ENCODE assay signal across 8 cellular contexts in the genomic region with DNA sequence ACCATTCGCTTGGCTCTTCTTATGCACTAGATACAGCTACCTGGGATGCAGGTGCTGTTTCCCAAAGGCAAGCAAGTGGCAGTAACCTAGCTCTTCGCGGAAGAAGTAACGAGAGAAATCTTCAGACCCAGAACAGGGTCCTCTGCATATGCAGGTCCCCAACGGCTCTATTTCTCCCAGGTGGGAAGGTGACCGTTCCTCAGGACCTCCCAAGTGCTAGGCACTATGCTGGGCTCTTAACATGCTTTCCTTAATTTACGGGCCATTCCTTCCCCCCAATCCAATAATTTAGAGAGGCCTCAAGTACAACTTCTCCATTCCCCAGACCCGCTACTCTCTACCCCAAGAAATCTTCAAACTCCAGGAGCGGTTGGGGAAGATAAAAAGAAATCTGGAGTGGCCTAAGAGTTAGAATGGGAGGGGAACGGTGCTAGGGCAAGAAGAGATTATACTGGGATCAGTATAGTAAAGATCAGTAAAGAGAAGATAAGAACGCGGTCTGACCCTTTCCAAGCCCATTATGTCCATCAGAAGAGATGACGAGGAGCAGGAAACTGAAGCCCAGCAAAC. TPM values are rescaled to one million over a fixed set of nuclear protein-coding genes. Genes with fewer than 3 reads are reported as not detected.
DNase-seq lines count a peak whose midpoint lies in the region; ATAC-seq lines count a peak whose summit lies in the region.

No MANE protein-coding gene starts in this region.

- peak overlapping the region; percentile 95 for H3K4me3 Mint-ChIP-seq in activated CD8-positive, alpha-beta T cell treated with anti-CD3 and anti-CD28 coated beads, Interleukin-2, amount 10 ng/mL, durations not matched to agents 7 days and 5 days

- H3K4me3 ChIP-seq in iPS-18a (ENCODE audit: low read length) (peak overlapping the region; percentile 99), stomach smooth muscle (ENCODE audit: low read length in 2 of 2) (peak overlapping the region; percentile 85 to 97)

- CTCF ChIA-PET in activated CD8-positive, alpha-beta T cell treated with anti-CD3 and anti-CD28 coated beads, Interleukin-2, amount 10 ng/mL, durations not matched to agents 7 days and 5 days (lab: Charles Lee): no interaction called here

- peak overlapping the region; percentile 96 for H3K27ac Mint-ChIP-seq in activated CD8-positive, alpha-beta T cell treated with anti-CD3 and anti-CD28 coated beads, Interleukin-2, amount 10 ng/mL, durations not matched to agents 7 days and 5 days

- H3K36me3 Mint-ChIP-seq in activated CD8-positive, alpha-beta T cell treated with anti-CD3 and anti-CD28 coated beads, Interleukin-2, amount 10 ng/mL, durations not matched to agents 7 days and 5 days (ENCODE audit: low read depth): peaks cover 26% of the 10 kb centered on the region

- H3K27ac ChIP-seq in iPS-18a (ENCODE audit: low read length): no peak overlapping the region
- H3K27ac ChIP-seq in stomach smooth muscle (ENCODE audit: low read length): peak overlapping the region; percentile 83

- H3K36me3 ChIP-seq in iPS-18a (ENCODE audit: control insufficient read depth, low read depth, low read length) (peaks cover 9% of the 10 kb centered on the region), stomach smooth muscle (ENCODE audit: control insufficient read depth in 2 of 2, insufficient read depth in 2 of 2, low read length in 2 of 2) (peaks cover 0 to 3% of the 10 kb centered on the region in 2 donors)

- no peaks in the 10 kb centered on the region for H3K27me3 Mint-ChIP-seq in activated CD8-positive, alpha-beta T cell treated with anti-CD3 and anti-CD28 coated beads, Interleukin-2, amount 10 ng/mL, durations not matched to agents 7 days and 5 days (ENCODE audit: low read depth)

- no peaks in the 10 kb centered on the region for H3K9me3 Mint-ChIP-seq in activated CD8-positive, alpha-beta T cell treated with anti-CD3 and anti-CD28 coated beads, Interleukin-2, amount 10 ng/mL, durations not matched to agents 7 days and 5 days (ENCODE audit: insufficient read depth)

- POLR2A ChIA-PET in activated CD8-positive, alpha-beta T cell treated with anti-CD3 and anti-CD28 coated beads, Interleukin-2, amount 10 ng/mL, durations not matched to agents 7 days and 5 days (lab: Charles Lee): interaction anchor here (1.2 to 2.4 kb wide), 4 partner anchors 11 to 175 kb away, joined by 3 to 19 read pairs (median 6); a partner anchor contains a TSS

- peak; percentile 25 for DNase-seq in NCI-H748 (lab: John Stamatoyannopoulos, UW; ENCODE audit: unreplicated experiment)
- no peak for DNase-seq in NCI-H748 treated with DMSO at 0.1 percent for 48 hours (lab: John Stamatoyannopoulos, UW)
- DNase-seq in activated CD8-positive, alpha-beta T cell treated with anti-CD3 and anti-CD28 coated beads, Interleukin-2, amount 10 ng/mL, durations not matched to agents 7 days and 5 days: peak; percentile 22
- no peak for DNase-seq in NK-92 treated with Interleukin-12 subunit alpha and Interleukin-12 subunit beta, amount 100 ng/mL, for 24 hours (lab: John Stamatoyannopoulos, UW)
- DNase-seq in OCI-M1 (lab: John Stamatoyannopoulos, UW): no peak

- H3K4me1 Mint-ChIP-seq in activated CD8-positive, alpha-beta T cell treated with anti-CD3 and anti-CD28 coated beads, Interleukin-2, amount 10 ng/mL, durations not matched to agents 7 days and 5 days (ENCODE audit: low read depth): peaks cover 44% of the 10 kb centered on the region

- H3K4me1 ChIP-seq in iPS-18a (ENCODE audit: control insufficient read depth, low read depth, low read length) (peaks cover 17% of the 10 kb centered on the region), stomach smooth muscle (ENCODE audit: control insufficient read depth, insufficient read depth, low read length) (peaks cover 20% of the 10 kb centered on the region)

- H3K27me3 ChIP-seq in iPS-18a (ENCODE audit: control insufficient read depth, insufficient read depth, low read length): no peaks in the 10 kb centered on the region
- no peaks in the 10 kb centered on the region for H3K27me3 ChIP-seq in stomach smooth muscle (ENCODE audit: control insufficient read depth in 1 of 2, insufficient read depth in 2 of 2, low read length in 2 of 2)

- no peaks in the 10 kb centered on the region for H3K9me3 ChIP-seq in iPS-18a (ENCODE audit: control insufficient read depth, low read depth, low read length)
- H3K9me3 ChIP-seq in stomach smooth muscle (ENCODE audit: control insufficient read depth in 2 of 2, low read length in 2 of 2): no peaks in the 10 kb centered on the region

- H3K9ac ChIP-seq in iPS-18a (ENCODE audit: low read length): peak overlapping the region; percentile 99
- H3K9ac ChIP-seq in stomach smooth muscle (ENCODE audit: low read length in 2 of 2): peak overlapping the region; percentile 81 to 94

- ATAC-seq in activated CD8-positive, alpha-beta T cell treated with anti-CD3 and anti-CD28 coated beads, Interleukin-2, amount 10 ng/mL, durations not matched to agents 7 days and 5 days: no peak
- ATAC-seq in GM21390 (IDR thresholded peaks at IDR 0.05; ENCODE audit: unreplicated experiment): no peak

RNA-seq across cellular contexts. Expression of a gene that starts 0.4 kb away (rescaled TPM):
- 10 to 100 TPM; 41.1 to 45.9 TPM for total RNA-seq in activated CD8-positive, alpha-beta T cell treated with anti-CD3 and anti-CD28 coated beads, Interleukin-2, amount 10 ng/mL, durations not matched to agents 7 days and 5 days

RNA-seq across cellular contexts. Expression of a gene that starts 1.5 kb away (rescaled TPM):
- 10 to 100 TPM; 34.5 to 37.1 TPM for total RNA-seq in activated CD8-positive, alpha-beta T cell treated with anti-CD3 and anti-CD28 coated beads, Interleukin-2, amount 10 ng/mL, durations not matched to agents 7 days and 5 days

RNA-seq across cellular contexts. Expression of a gene that starts 21.0 kb away (rescaled TPM):
- total RNA-seq in activated CD8-positive, alpha-beta T cell treated with anti-CD3 and anti-CD28 coated beads, Interleukin-2, amount 10 ng/mL, durations not matched to agents 7 days and 5 days: 10 to 100 TPM; 14.6 to 15.2 TPM

Comparison
In these comparisons a context has a peak if more than half of its experiments do, and no peak if none do; other contexts are left out.
1. DNase-seq: peak in NCI-H748 (single experiment) and activated CD8-positive, alpha-beta T cell treated with anti-CD3 and anti-CD28 coated beads, Interleukin-2, amount 10 ng/mL, durations not matched to agents 7 days and 5 days (single experiment); none in NCI-H748 treated with DMSO at 0.1 percent for 48 hours (single experiment), NK-92 treated with Interleukin-12 subunit alpha and Interleukin-12 subunit beta, amount 100 ng/mL, for 24 hours (single experiment) and OCI-M1 (single experiment).